13 cellular contexts compared by ENCODE assay signal in the genomic region with DNA sequence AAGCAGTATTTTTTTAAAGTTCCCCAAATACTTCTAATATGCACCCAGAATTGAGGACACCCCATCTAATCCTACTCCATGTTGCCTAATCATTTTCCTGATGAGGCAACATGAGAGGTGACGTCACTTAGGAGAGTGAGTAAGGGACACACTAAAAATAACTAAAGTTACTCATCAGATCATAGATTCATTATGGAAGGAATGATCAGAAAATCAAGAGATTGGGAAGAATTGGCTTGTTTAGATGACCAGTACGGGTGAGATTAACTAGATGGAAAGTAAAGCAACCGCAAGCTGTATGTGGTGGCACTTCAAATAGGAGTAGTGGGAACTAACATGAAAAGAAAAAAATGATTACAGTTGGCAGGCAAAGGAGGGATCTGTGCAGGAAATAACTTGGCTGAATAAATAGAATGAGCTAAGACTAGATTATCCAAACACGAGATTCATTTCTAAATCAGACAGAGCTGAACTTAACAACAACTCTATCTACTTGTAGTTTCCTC.
DNase-seq lines count a peak whose midpoint lies in the region; ATAC-seq and TF ChIP-seq lines count a peak whose summit lies in the region.
"Had no signal": no experiment of that assay in that cellular context is flagged by ENCODE, and none has a peak within 500 bp of the region (broad histone marks: within the 10 kb centered on the region; RNA-seq: fewer than 3 reads in every experiment).

No MANE protein-coding gene starts in this region.

- intact Hi-C loops in Right ventricle myocardium superior (cut with DNase I) = no loop called here
- intact Hi-C loops in left ventricle myocardium inferior (cut with micrococcal nuclease) = no loop called here
- intact Hi-C loops in body of pancreas (cut with DNase I) = no loop called here

- H3K9me3 ChIP-seq in left ventricle myocardium inferior (replicated peaks) (no peaks in the 10 kb centered on the region), body of pancreas (no peaks in the 10 kb centered on the region), SJCRH30 (replicated peaks) (no peaks in the 10 kb centered on the region; the same call in 1 of the 2 replicates)
- H3K9me3 ChIP-seq: BLaER1 had no signal

- peaks cover 12% of the 10 kb centered on the region for H3K4me1 ChIP-seq in left ventricle myocardium inferior
- peaks cover 19% of the 10 kb centered on the region for H3K4me1 ChIP-seq in body of pancreas
- H3K4me1 ChIP-seq in SJCRH30 = no peaks in the 10 kb centered on the region
- H3K4me1 ChIP-seq: BLaER1 had no signal

- no peaks in the 10 kb centered on the region for H3K27me3 ChIP-seq in left ventricle myocardium inferior (ENCODE audit: low read depth)
- no peaks in the 10 kb centered on the region for H3K27me3 ChIP-seq in body of pancreas
- no peaks in the 10 kb centered on the region for H3K27me3 ChIP-seq in SJCRH30
- H3K27me3 ChIP-seq: BLaER1 had no signal

- H3K36me3 ChIP-seq in left ventricle myocardium inferior (no peaks in the 10 kb centered on the region), body of pancreas (replicated peaks in 1 of 2; ENCODE audit: insufficient read depth in 1 of 2, low read depth in 2 of 2) (no peaks in the 10 kb centered on the region), SJCRH30 (no peaks in the 10 kb centered on the region)
- H3K36me3 ChIP-seq: BLaER1 had no signal

- TF ChIP-seq CTCF in left ventricle myocardium inferior (IDR thresholded peaks at IDR 0.05; ENCODE audit: borderline replicate concordance) (no peak), body of pancreas (IDR thresholded peaks at IDR 0.05) (no peak)

- H3K27ac ChIP-seq in left ventricle myocardium inferior (replicated peaks) (no peak overlapping the region), body of pancreas (peak overlapping the region in 1 of 4 donors; percentile 61), SJCRH30 (no peak overlapping the region)
- H3K27ac ChIP-seq: BLaER1 had no signal

- DNase-seq in Right ventricle myocardium superior = no peak
- no peak for DNase-seq in left ventricle myocardium inferior
- peak in 2 of 4 donors; percentile 25 to 38 for DNase-seq in body of pancreas
- peak; percentile 92 for DNase-seq in iris pigment epithelial cell (ENCODE audit: low read depth)
- no peak for DNase-seq in DMS79 (lab: John Stamatoyannopoulos, UW)
- DNase-seq in SJCRH30 = no peak
- DNase-seq in hypothalamus (lab: John Stamatoyannopoulos, UW) = no peak
- DNase-seq: activated naive CD4-positive, alpha-beta T cell treated with anti-CD3 and anti-CD28 coated beads for 36 hours; foreskin melanocyte; naive thymus-derived CD4-positive, alpha-beta T cell; NCI-H2107 had no signal

- H3K4me3 ChIP-seq in left ventricle myocardium inferior (no peak overlapping the region), body of pancreas (no peak overlapping the region), SJCRH30 (no peak overlapping the region)
- H3K4me3 ChIP-seq: BLaER1 had no signal

- 43 to 46% methylated on average over 4 of the region's 4 CpGs for WGBS in body of pancreas, 2 donors

- ATAC-seq in Right ventricle myocardium superior (ENCODE audit: poor library complexity) = peak; percentile 61
- ATAC-seq in body of pancreas = peak; percentile 70
- ATAC-seq in HG02759 (IDR thresholded peaks at IDR 0.05; ENCODE audit: unreplicated experiment) = no peak
- ATAC-seq: naive thymus-derived CD4-positive, alpha-beta T cell had no signal

- no peak for TF ChIP-seq POLR2A in body of pancreas (IDR thresholded peaks at IDR 0.05)
